In the genomic region with DNA sequence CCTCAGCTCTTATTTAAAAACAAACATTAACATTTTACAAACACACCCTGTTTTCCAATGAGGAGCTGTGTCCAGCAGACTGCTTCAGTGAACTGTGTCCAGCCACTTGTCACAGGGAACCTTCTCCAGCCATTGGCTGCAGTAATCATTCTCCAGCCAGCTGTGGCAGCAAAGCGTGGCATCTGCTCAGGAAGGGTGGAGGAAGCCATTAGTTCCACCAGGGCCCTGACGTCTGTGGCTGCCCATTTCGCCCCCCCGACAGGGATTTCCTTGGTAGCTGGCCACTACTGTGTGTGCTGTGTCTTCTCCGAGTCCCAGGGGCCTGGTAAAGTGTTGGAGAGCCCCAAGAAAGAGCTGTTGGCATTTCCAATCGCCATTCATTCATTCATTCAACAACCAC, we compare ENCODE assay signal across 13 cellular contexts.
DNase-seq lines count a peak whose midpoint lies in the region; ATAC-seq and TF ChIP-seq lines count a peak whose summit lies in the region.
"Had no signal": no experiment of that assay in that cellular context is flagged by ENCODE, and none has a peak within 500 bp of the region (broad histone marks: within the 10 kb centered on the region; RNA-seq: fewer than 3 reads in every experiment).

No MANE protein-coding gene starts in this region.

- H3K9me3 Mint-ChIP-seq in activated naive CD4-positive, alpha-beta T cell treated with anti-CD3 and anti-CD28 coated beads, Interleukin-2, amount 50 U/mL, for 24 hours, result no peaks in the 10 kb centered on the region
- no peaks in the 10 kb centered on the region for H3K9me3 Mint-ChIP-seq in CD8-positive, alpha-beta T cell
- H3K9me3 Mint-ChIP-seq in activated T-helper 2 cell treated with anti-CD3 and anti-CD28 coated beads, Interferon-gamma antibody, Interleukin-2, Interleukin-4, amounts not matched to agents 10 μg/mL and 5 μg/mL and 100 μg/mL, durations not matched to agents 14 hours and 24 hours and 36 hours, result no peaks in the 10 kb centered on the region
- H3K9me3 Mint-ChIP-seq: activated naive CD4-positive, alpha-beta T cell treated with anti-CD3 and anti-CD28 coated beads, Interleukin-2, amount 10 ng/mL, durations not matched to agents 7 days and 5 days had no signal

- H3K4me1 Mint-ChIP-seq in activated naive CD4-positive, alpha-beta T cell treated with anti-CD3 and anti-CD28 coated beads, Interleukin-2, amount 50 U/mL, for 24 hours, result peaks cover 79% of the 10 kb centered on the region
- H3K4me1 Mint-ChIP-seq in CD8-positive, alpha-beta T cell (ENCODE audit: low read depth), result peaks cover 66% of the 10 kb centered on the region
- no peaks in the 10 kb centered on the region for H3K4me1 Mint-ChIP-seq in activated T-helper 2 cell treated with anti-CD3 and anti-CD28 coated beads, Interferon-gamma antibody, Interleukin-2, Interleukin-4, amounts not matched to agents 10 μg/mL and 5 μg/mL and 100 μg/mL, durations not matched to agents 14 hours and 24 hours and 36 hours (ENCODE audit: low read depth)

- DNase-seq in activated naive CD4-positive, alpha-beta T cell (lab: John Stamatoyannopoulos, UW), result no peak
- DNase-seq in dermis microvascular lymphatic vessel endothelial cell (ENCODE audit: low read depth in 2 of 2) (peak; percentile 27), kidney epithelial cell (ENCODE audit: low read depth) (peak; percentile 71), thyroid gland (peak; percentile 97 to 98), vagina (ENCODE audit: extremely low spot score in 2 of 2) (no peak)
- DNase-seq in CD8-positive, alpha-beta T cell, result no peak
- DNase-seq in activated T-helper 2 cell treated with anti-CD3 and anti-CD28 coated beads, Interferon-gamma antibody, Interleukin-2, Interleukin-4, amounts not matched to agents 10 μg/mL and 5 μg/mL and 100 μg/mL, durations not matched to agents 14 hours and 24 hours and 36 hours (ENCODE audit: low spot score), result no peak
- DNase-seq: activated naive CD4-positive, alpha-beta T cell treated with anti-CD3 and anti-CD28 coated beads, Interleukin-2, amount 10 ng/mL, durations not matched to agents 7 days and 5 days; HCEC 1CT; Karpas-422; NCI-H1694 treated with DMSO at 0.1 percent for 48 hours; NCI-H774 had no signal

- CTCF ChIA-PET in CD8-positive, alpha-beta T cell (lab: Charles Lee), result interaction anchor here (1.3 kb wide), 1 partner anchor 38 kb away, joined by 4 read pairs; no protein-coding TSS in a partner anchor

- no peak overlapping the region for H3K4me3 ChIP-seq in kidney epithelial cell (ENCODE audit: low read depth, low read length)
- no peak overlapping the region for H3K4me3 ChIP-seq in thyroid gland (replicated peaks in 1 of 3)
- no peak overlapping the region for H3K4me3 ChIP-seq in vagina
- no peak overlapping the region for H3K4me3 ChIP-seq in CD8-positive, alpha-beta T cell (ENCODE audit: low read depth, low read length)

- TF ChIP-seq CTCF in kidney epithelial cell (IDR thresholded peaks at IDR 0.05; ENCODE audit: insufficient read depth, low read length, poor library complexity, severe bottlenecking) (no peak), thyroid gland (IDR thresholded peaks at IDR 0.05) (peak in 2 of 6 experiments; percentile 18 to 35), vagina (IDR thresholded peaks at IDR 0.05) (no peak)
- TF ChIP-seq CTCF in CD8-positive, alpha-beta T cell (IDR thresholded peaks at IDR 0.05), result no peak

- no peak overlapping the region for H3K4me3 Mint-ChIP-seq in activated naive CD4-positive, alpha-beta T cell treated with anti-CD3 and anti-CD28 coated beads, Interleukin-2, amount 50 U/mL, for 24 hours
- H3K4me3 Mint-ChIP-seq in CD8-positive, alpha-beta T cell, result no peak overlapping the region
- no peak overlapping the region for H3K4me3 Mint-ChIP-seq in activated T-helper 2 cell treated with anti-CD3 and anti-CD28 coated beads, Interferon-gamma antibody, Interleukin-2, Interleukin-4, amounts not matched to agents 10 μg/mL and 5 μg/mL and 100 μg/mL, durations not matched to agents 14 hours and 24 hours and 36 hours (ENCODE audit: low read depth)
- H3K4me3 Mint-ChIP-seq: activated naive CD4-positive, alpha-beta T cell treated with anti-CD3 and anti-CD28 coated beads, Interleukin-2, amount 10 ng/mL, durations not matched to agents 7 days and 5 days had no signal

- H3K4me1 ChIP-seq in thyroid gland, result peaks cover 68 to 86% of the 10 kb centered on the region in 2 donors
- H3K4me1 ChIP-seq in vagina, result peaks cover 28% of the 10 kb centered on the region
- H3K4me1 ChIP-seq in CD8-positive, alpha-beta T cell (ENCODE audit: insufficient read depth, low read length), result peaks cover 13% of the 10 kb centered on the region

- H3K36me3 ChIP-seq in kidney epithelial cell (ENCODE audit: control insufficient read depth, insufficient read depth, low read length), result no peaks in the 10 kb centered on the region
- H3K36me3 ChIP-seq in thyroid gland, result no peaks in the 10 kb centered on the region
- no peaks in the 10 kb centered on the region for H3K36me3 ChIP-seq in vagina
- H3K36me3 ChIP-seq in CD8-positive, alpha-beta T cell (ENCODE audit: insufficient read depth, low read length), result no peaks in the 10 kb centered on the region

- POLR2A ChIA-PET in CD8-positive, alpha-beta T cell (lab: Charles Lee), result interaction anchor here (0.7 to 1.9 kb wide), 2 partner anchors 37 to 38 kb away, joined by 3 to 6 read pairs; no protein-coding TSS in a partner anchor

- no peak for ATAC-seq in CD8-positive, alpha-beta T cell

- H3K27ac Mint-ChIP-seq in activated naive CD4-positive, alpha-beta T cell treated with anti-CD3 and anti-CD28 coated beads, Interleukin-2, amount 50 U/mL, for 24 hours, result peak overlapping the region; percentile 77
- H3K27ac Mint-ChIP-seq in CD8-positive, alpha-beta T cell, result no peak overlapping the region
- no peak overlapping the region for H3K27ac Mint-ChIP-seq in activated T-helper 2 cell treated with anti-CD3 and anti-CD28 coated beads, Interferon-gamma antibody, Interleukin-2, Interleukin-4, amounts not matched to agents 10 μg/mL and 5 μg/mL and 100 μg/mL, durations not matched to agents 14 hours and 24 hours and 36 hours

- TF ChIP-seq POLR2A in thyroid gland (IDR thresholded peaks at IDR 0.05) (peak in 1 of 2 donors; percentile 55), vagina (IDR thresholded peaks at IDR 0.05) (no peak)

- H3K27me3 Mint-ChIP-seq in activated naive CD4-positive, alpha-beta T cell treated with anti-CD3 and anti-CD28 coated beads, Interleukin-2, amount 50 U/mL, for 24 hours, result no peaks in the 10 kb centered on the region
- H3K27me3 Mint-ChIP-seq in CD8-positive, alpha-beta T cell (ENCODE audit: low read depth), result no peaks in the 10 kb centered on the region
- peaks cover 52% of the 10 kb centered on the region for H3K27me3 Mint-ChIP-seq in activated T-helper 2 cell treated with anti-CD3 and anti-CD28 coated beads, Interferon-gamma antibody, Interleukin-2, Interleukin-4, amounts not matched to agents 10 μg/mL and 5 μg/mL and 100 μg/mL, durations not matched to agents 14 hours and 24 hours and 36 hours (ENCODE audit: low read depth)

- intact Hi-C loops in thyroid gland (cut with DNase I), result no loop called here
- intact Hi-C loops in vagina (cut with DNase I), result no loop called here
- intact Hi-C loops in CD8-positive, alpha-beta T cell (cut with DNase I, micrococcal nuclease), result no loop called here
- intact Hi-C loops in activated T-helper 2 cell treated with anti-CD3 and anti-CD28 coated beads, Interferon-gamma antibody, Interleukin-2, Interleukin-4, amounts not matched to agents 10 μg/mL and 5 μg/mL and 100 μg/mL, durations not matched to agents 14 hours and 24 hours and 36 hours (cut with micrococcal nuclease), result no loop called here

- H3K36me3 Mint-ChIP-seq in activated naive CD4-positive, alpha-beta T cell treated with anti-CD3 and anti-CD28 coated beads, Interleukin-2, amount 50 U/mL, for 24 hours, result peaks cover 14% of the 10 kb centered on the region
- H3K36me3 Mint-ChIP-seq in CD8-positive, alpha-beta T cell, result peaks cover 36% of the 10 kb centered on the region
- H3K36me3 Mint-ChIP-seq in activated T-helper 2 cell treated with anti-CD3 and anti-CD28 coated beads, Interferon-gamma antibody, Interleukin-2, Interleukin-4, amounts not matched to agents 10 μg/mL and 5 μg/mL and 100 μg/mL, durations not matched to agents 14 hours and 24 hours and 36 hours (ENCODE audit: low read depth), result no peaks in the 10 kb centered on the region

- H3K9me3 ChIP-seq in thyroid gland (no peaks in the 10 kb centered on the region), vagina (no peaks in the 10 kb centered on the region)
- H3K9me3 ChIP-seq in CD8-positive, alpha-beta T cell (ENCODE audit: low read length), result no peaks in the 10 kb centered on the region

- H3K27ac ChIP-seq in thyroid gland (peak overlapping the region; percentile 98 to 99 (median 99)), vagina (no peak overlapping the region)
- no peak overlapping the region for H3K27ac ChIP-seq in CD8-positive, alpha-beta T cell (ENCODE audit: low read depth, low read length)

- H3K27me3 ChIP-seq in kidney epithelial cell (ENCODE audit: control insufficient read depth, insufficient read depth, low read length) (peaks cover 17% of the 10 kb centered on the region), thyroid gland (no peaks in the 10 kb centered on the region), vagina (no peaks in the 10 kb centered on the region)
- no peaks in the 10 kb centered on the region for H3K27me3 ChIP-seq in CD8-positive, alpha-beta T cell (ENCODE audit: insufficient read depth, low read length)

- 18 to 46% methylated on average over 4 to 6 of the region's 6 CpGs for WGBS in thyroid gland, 2 donors

Comparison
In these comparisons a context has a peak if more than half of its experiments do, and no peak if none do; other contexts are left out.
1. DNase-seq: peak in dermis microvascular lymphatic vessel endothelial cell (2 of 2), kidney epithelial cell (single experiment) and thyroid gland (2 of 2); none in activated naive CD4-positive, alpha-beta T cell (0 of 4), vagina (0 of 2), CD8-positive, alpha-beta T cell (0 of 7) and activated T-helper 2 cell treated with anti-CD3 and anti-CD28 coated beads, Interferon-gamma antibody, Interleukin-2, Interleukin-4, amounts not matched to agents 10 μg/mL and 5 μg/mL and 100 μg/mL, durations not matched to agents 14 hours and 24 hours and 36 hours (single experiment).
2. H3K27ac ChIP-seq: peak in thyroid gland (3 of 3); none in vagina (single experiment) and CD8-positive, alpha-beta T cell (single experiment).